ENCODE assay signal across 15 cellular contexts in the genomic region with DNA sequence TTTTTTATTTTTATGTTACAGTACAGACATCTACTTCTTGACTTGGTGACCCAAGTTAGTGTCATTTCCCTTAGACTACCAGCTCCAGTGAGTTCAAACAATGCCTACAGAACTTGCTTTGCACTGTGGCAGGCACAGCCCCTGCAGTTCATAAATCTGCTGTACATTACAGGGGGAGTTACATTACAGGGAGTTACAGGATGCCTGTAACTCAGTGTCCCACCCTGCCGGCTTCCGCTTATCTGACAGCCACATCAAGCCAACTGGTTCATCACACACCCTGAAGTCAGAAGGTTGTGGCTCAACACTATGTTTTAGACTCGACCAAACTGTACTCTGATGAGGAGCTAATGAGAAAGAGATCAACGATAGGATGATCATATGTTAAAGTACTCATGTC.
"Had no signal": no experiment of that assay in that cellular context is flagged by ENCODE, and none has a peak within 500 bp of the region (broad histone marks: within the 10 kb centered on the region; RNA-seq: fewer than 3 reads in every experiment).

No MANE protein-coding gene starts in this region.

- H3K27ac Mint-ChIP-seq: memory B cell; nephron; progenitor cell of endocrine pancreas; stimulated activated memory B cell treated with anti-CD40 and anti-IgM and Interleukin-4, amounts not matched to agents 10 μg/mL and 1 μg/mL and 100 μg/mL, for 72 hours had no signal

- H3K36me3 Mint-ChIP-seq: memory B cell; stimulated activated memory B cell treated with anti-CD40 and anti-IgM and Interleukin-4, amounts not matched to agents 10 μg/mL and 1 μg/mL and 100 μg/mL, for 72 hours had no signal

- ATAC-seq: heart left ventricle; right lobe of liver; stimulated activated memory B cell treated with anti-CD40 and anti-IgM and Interleukin-4, amounts not matched to agents 10 μg/mL and 1 μg/mL and 100 μg/mL, for 72 hours; upper lobe of right lung had no signal

- H3K4me3 Mint-ChIP-seq: memory B cell; nephron; stimulated activated memory B cell treated with anti-CD40 and anti-IgM and Interleukin-4, amounts not matched to agents 10 μg/mL and 1 μg/mL and 100 μg/mL, for 72 hours had no signal

- DNase-seq: colonic mucosa; effector CD4-positive, alpha-beta T cell; foreskin melanocyte; heart left ventricle; left ventricle myocardium inferior; occipital lobe; right lobe of liver; Right ventricle myocardium superior; SK-N-SH; stimulated activated CD4-positive, alpha-beta T cell treated with anti-CD3 and anti-CD28 coated beads, Interleukin-1b, Interleukin-23, amount 100 ng/mL, for 48 hours; upper lobe of right lung had no signal

- H3K4me1 Mint-ChIP-seq: memory B cell; stimulated activated memory B cell treated with anti-CD40 and anti-IgM and Interleukin-4, amounts not matched to agents 10 μg/mL and 1 μg/mL and 100 μg/mL, for 72 hours had no signal
